ENCODE assay signal across 18 cellular contexts in genomic region chr11:86749376-86749775, GRCh38. TPM values are rescaled to one million over a fixed set of nuclear protein-coding genes. Genes with fewer than 3 reads are reported as not detected.
DNase-seq lines count a peak whose midpoint lies in the region; ATAC-seq, FAIRE-seq and TF ChIP-seq lines count a peak whose summit lies in the region.
"Had no signal": no experiment of that assay in that cellular context is flagged by ENCODE, and none has a peak within 500 bp of the region (broad histone marks: within the 10 kb centered on the region; RNA-seq: fewer than 3 reads in every experiment).

No MANE protein-coding gene starts in this region.

- no peaks in the 10 kb centered on the region for H3K36me3 Mint-ChIP-seq in osteocyte (ENCODE audit: unreplicated experiment)
- H3K36me3 Mint-ChIP-seq: activated naive CD8-positive, alpha-beta T cell had no signal

- no peak overlapping the region for H3K56ac ChIP-seq in H1 (replicated peaks; ENCODE audit: insufficient read length, low read depth, low read length)

- H3K14ac ChIP-seq in H1 (ENCODE audit: insufficient read length), result no peak overlapping the region

- no peak overlapping the region for H2BK120ac ChIP-seq in H1 (replicated peaks; ENCODE audit: low read depth, low read length)

- CTCF ChIA-PET in H1 (lab: Charles Lee; ENCODE audit: partially characterized antibody), result interaction anchor here (0.6 to 2.7 kb wide), 19 partner anchors 9 to 1804 kb away, joined by 3 to 14 read pairs (median 3); no protein-coding TSS in a partner anchor

- no peak overlapping the region for H3K4me3 Mint-ChIP-seq in osteocyte (ENCODE audit: unreplicated experiment)
- H3K4me3 Mint-ChIP-seq: activated naive CD8-positive, alpha-beta T cell; activated T-cell treated with anti-CD3 and anti-CD28 coated beads, Interleukin-2, amount 50 U/mL, for 24 hours had no signal

- intact Hi-C loops in mucosa of descending colon (cut with DNase I, micrococcal nuclease), result no loop called here

- H3K9ac ChIP-seq in H1 (replicated peaks in 1 of 4; ENCODE audit: extremely low read depth in 1 of 4, low read depth in 3 of 4, low read length in 3 of 4), result no peak overlapping the region

- no peak overlapping the region for H3K18ac ChIP-seq in H1 (ENCODE audit: extremely low read depth, low read length)

- WGBS in H1 (ENCODE audit: extremely low coverage in 1 of 2, insufficient coverage in 1 of 2, insufficient read length in 1 of 2, insufficient replicate concordance in 2 of 2, low coverage in 1 of 2, low lambda C conversion rate in 2 of 2, missing lambda C conversion rate in 1 of 2), 2 experiments, result 85% methylated on average over 3 of the region's 3 CpGs; no CpG with 5 or more reads in 1 of the 2 experiments

- H3K23me2 ChIP-seq in H1 (ENCODE audit: low read depth, low read length), result no peaks in the 10 kb centered on the region

- no peaks in the 10 kb centered on the region for H3K36me3 ChIP-seq in H1 (ENCODE audit: control insufficient read depth in 2 of 4, insufficient read depth in 4 of 4, low read length in 3 of 4)
- no peaks in the 10 kb centered on the region for H3K36me3 ChIP-seq in mucosa of descending colon (ENCODE audit: low read depth)

- H2BK20ac ChIP-seq in H1 (ENCODE audit: low read length), result no peak overlapping the region

- H2BK15ac ChIP-seq in H1 (ENCODE audit: low read length), result no peak overlapping the region

- no peak overlapping the region for H2AFZ ChIP-seq in H1 (ENCODE audit: low read length)

- no peak overlapping the region for H4K5ac ChIP-seq in H1 (ENCODE audit: insufficient read length, low read depth, low read length)

- H3K23ac ChIP-seq in H1 (ENCODE audit: insufficient read length), result no peak overlapping the region

- DNase-seq in ELR (ENCODE audit: low read depth), result peak; percentile 26
- peak; percentile 85 for DNase-seq in OCI-M1 (lab: John Stamatoyannopoulos, UW)
- DNase-seq in H1 (ENCODE audit: low read depth in 1 of 2, low spot score in 2 of 2), result no peak
- no peak for DNase-seq in osteocyte (ENCODE audit: extremely low spot score, unreplicated experiment)
- DNase-seq in mucosa of descending colon, result no peak
- DNase-seq in NOMO-1 (lab: John Stamatoyannopoulos, UW; ENCODE audit: unreplicated experiment in 2 of 2), result no peak
- no peak for DNase-seq in SW480 (ENCODE audit: low spot score)
- DNase-seq: activated CD4-positive, alpha-beta T cell treated with anti-CD3 and anti-CD28 coated beads, Interleukin-2, amount 50 U/mL, for 48 hours; activated T-cell treated with anti-CD3 and anti-CD28 coated beads, Interleukin-2, amount 50 U/mL, for 24 hours; C1 segment of cervical spinal cord; effector CD4-positive, alpha-beta T cell; hippocampal formation; Kasumi-1; NCI-H446; occipital lobe had no signal

- H2BK5ac ChIP-seq in H1 (ENCODE audit: low read depth, low read length), result no peak overlapping the region

- H3K79me2 ChIP-seq in H1 (ENCODE audit: control insufficient read depth in 1 of 2, insufficient read depth in 2 of 2, low read length in 2 of 2), result no peaks in the 10 kb centered on the region

- H3K79me1 ChIP-seq in H1 (ENCODE audit: low read depth, low read length), result no peaks in the 10 kb centered on the region

- H3K27me3 ChIP-seq in H1 (replicated peaks in 1 of 4; ENCODE audit: control insufficient read depth in 3 of 4, extremely low read depth in 1 of 4, insufficient read depth in 3 of 4, low read length in 3 of 4), result no peaks in the 10 kb centered on the region

- peak overlapping the region; percentile 94 for H3K27ac Mint-ChIP-seq in osteocyte (ENCODE audit: unreplicated experiment)
- H3K27ac Mint-ChIP-seq: activated naive CD8-positive, alpha-beta T cell; activated T-cell treated with anti-CD3 and anti-CD28 coated beads, Interleukin-2, amount 50 U/mL, for 24 hours had no signal

- H3K4me2 ChIP-seq in H1 (ENCODE audit: insufficient read depth in 1 of 2, low read depth in 2 of 2, low read length in 2 of 2), result no peak overlapping the region

- TF ChIP-seq CTCF in H1 (IDR thresholded peaks at IDR 0.05; ENCODE audit: control extremely low read depth in 1 of 3, insufficient read depth in 1 of 3, low read depth in 1 of 3, low read length in 3 of 3) (peak; percentile 48 to 91 (median 64)), osteocyte (IDR thresholded peaks at IDR 0.05) (peak; percentile 24), mucosa of descending colon (IDR thresholded peaks at IDR 0.05) (no peak)

- H2AK5ac ChIP-seq in H1 (ENCODE audit: low read depth, low read length), result no peak overlapping the region

- H3K27ac ChIP-seq in H1 (ENCODE audit: low read depth, low read length), result no peak overlapping the region
- H3K27ac ChIP-seq: SK-N-MC had no signal

- no peak overlapping the region for H4K91ac ChIP-seq in H1 (replicated peaks; ENCODE audit: insufficient read length, low read length)

- H3K4me3 ChIP-seq in H1 (ENCODE audit: extremely low read depth in 1 of 4, insufficient read depth in 2 of 4, low read depth in 3 of 4, low read length in 4 of 4), result no peak overlapping the region
- no peak overlapping the region for H3K4me3 ChIP-seq in mucosa of descending colon
- H3K4me3 ChIP-seq: SK-N-MC had no signal

- H2BK12ac ChIP-seq in H1 (ENCODE audit: low read depth, low read length), result peak overlapping the region; percentile 41; the same call in 1 of the 2 replicates

- ATAC-seq in mucosa of descending colon, result no peak
- no peak for ATAC-seq in GM19395 (IDR thresholded peaks at IDR 0.05; ENCODE audit: unreplicated experiment)

- FAIRE-seq in H1 (lab: Jason Lieb, UNC), result no peak

- H3K27me3 Mint-ChIP-seq in osteocyte (ENCODE audit: unreplicated experiment), result no peaks in the 10 kb centered on the region

- peak; percentile 63 to 70 for TF ChIP-seq RAD21 in H1 (IDR thresholded peaks at IDR 0.05 in 1 of 2, conservative IDR thresholded peaks at IDR 0.05 in 1 of 2; ENCODE audit: low read depth in 2 of 2, low read length in 2 of 2)

- TF ChIP-seq POLR2A in H1 (IDR thresholded peaks at IDR 0.05; ENCODE audit: control extremely low read depth in 1 of 2, low read depth in 2 of 2, low read length in 2 of 2), result no peak

- no peaks in the 10 kb centered on the region for H3K9me3 ChIP-seq in H1 (ENCODE audit: insufficient read depth in 2 of 2, low read depth in 1 of 2, low read length in 1 of 2)
- no peaks in the 10 kb centered on the region for H3K9me3 ChIP-seq in mucosa of descending colon

- H4K20me1 ChIP-seq in H1 (replicated peaks in 1 of 2; ENCODE audit: control insufficient read depth in 1 of 2, insufficient read depth in 2 of 2, low read length in 2 of 2), result no peaks in the 10 kb centered on the region

- H3K4me1 Mint-ChIP-seq in osteocyte (ENCODE audit: unreplicated experiment), result peaks cover 64% of the 10 kb centered on the region

- POLR2A ChIA-PET in H1 (lab: Charles Lee; ENCODE audit: partially characterized antibody), result no interaction called here

- no peak overlapping the region for H3K4ac ChIP-seq in H1 (replicated peaks; ENCODE audit: insufficient read length, low read depth, low read length)

- H4K8ac ChIP-seq in H1 (ENCODE audit: extremely low read depth, insufficient read depth, low read length), result no peak overlapping the region

- no peaks in the 10 kb centered on the region for H3K9me3 Mint-ChIP-seq in osteocyte (ENCODE audit: unreplicated experiment)
- H3K9me3 Mint-ChIP-seq: activated T-cell treated with anti-CD3 and anti-CD28 coated beads, Interleukin-2, amount 50 U/mL, for 24 hours had no signal

- H3K4me1 ChIP-seq in H1 (replicated peaks in 1 of 4; ENCODE audit: control insufficient read depth in 3 of 4, insufficient read depth in 4 of 4, low read length in 3 of 4) (no peaks in the 10 kb centered on the region), mucosa of descending colon (ENCODE audit: low read depth) (no peaks in the 10 kb centered on the region)

- TF ChIP-seq EP300 in H1 (IDR thresholded peaks at IDR 0.05; ENCODE audit: borderline replicate concordance in 1 of 2, low read depth in 2 of 2, low read length in 2 of 2), result no peak

TF ChIP-seq in H1, 55 proteins besides CTCF, POLR2A, EP300 and RAD21 (continues in another document):
- no peak for TF ChIP-seq NRF1 (IDR thresholded peaks at IDR 0.05; ENCODE audit: low read depth, low read length)
- TF ChIP-seq KDM4A (IDR thresholded peaks at IDR 0.05; ENCODE audit: low read depth, low read length, severe bottlenecking), result no peak
- TF ChIP-seq TAF1 (IDR thresholded peaks at IDR 0.05; ENCODE audit: low read depth, low read length), result no peak
- TF ChIP-seq CBX5 (IDR thresholded peaks at IDR 0.05; ENCODE audit: low read depth, low read length), result no peak
- no peak for TF ChIP-seq BACH1 (IDR thresholded peaks at IDR 0.05; ENCODE audit: low read length)
- TF ChIP-seq, protein P1, sequence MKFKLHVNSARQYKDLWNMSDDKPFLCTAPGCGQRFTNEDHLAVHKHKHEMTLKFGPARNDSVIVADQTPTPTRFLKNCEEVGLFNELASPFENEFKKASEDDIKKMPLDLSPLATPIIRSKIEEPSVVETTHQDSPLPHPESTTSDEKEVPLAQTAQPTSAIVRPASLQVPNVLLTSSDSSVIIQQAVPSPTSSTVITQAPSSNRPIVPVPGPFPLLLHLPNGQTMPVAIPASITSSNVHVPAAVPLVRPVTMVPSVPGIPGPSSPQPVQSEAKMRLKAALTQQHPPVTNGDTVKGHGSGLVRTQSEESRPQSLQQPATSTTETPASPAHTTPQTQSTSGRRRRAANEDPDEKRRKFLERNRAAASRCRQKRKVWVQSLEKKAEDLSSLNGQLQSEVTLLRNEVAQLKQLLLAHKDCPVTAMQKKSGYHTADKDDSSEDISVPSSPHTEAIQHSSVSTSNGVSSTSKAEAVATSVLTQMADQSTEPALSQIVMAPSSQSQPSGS (IDR thresholded peaks at IDR 0.05; ENCODE audit: low read length), result no peak
- TF ChIP-seq PHF8 (conservative IDR thresholded peaks at IDR 0.05; ENCODE audit: low read depth, low read length), result no peak
- no peak for TF ChIP-seq MAFK (IDR thresholded peaks at IDR 0.05; ENCODE audit: low read depth, low read length)
- TF ChIP-seq JUN (IDR thresholded peaks at IDR 0.05; ENCODE audit: low read depth, low read length), result no peak
- TF ChIP-seq TBP (IDR thresholded peaks at IDR 0.05; ENCODE audit: low read depth, low read length), result no peak
- TF ChIP-seq SP4 (IDR thresholded peaks at IDR 0.05; ENCODE audit: low read length), result no peak
- no peak for TF ChIP-seq CTBP2 (IDR thresholded peaks at IDR 0.05; ENCODE audit: borderline replicate concordance, insufficient read depth, insufficient read length, low read length)

RNA-seq across cellular contexts. Expression of gene PRSS23, which starts 51.0 kb away (rescaled TPM):
- 5.0 and 5.6 TPM in 2 replicates for total RNA-seq in H1 (2021; fragmentation: NEBNext Ultra II Directional; extraction: Animal tissue kit (Norgen Biotek cat#: 25700))
- 3.3 and 4.4 TPM in 2 replicates for polyA plus RNA-seq in H1 (2011; rRNA removed)
- 2.6 TPM for polyA plus RNA-seq in H1 (2011; cell fraction: cytosol; rRNA removed)
- polyA plus RNA-seq in H1 (2011; cell fraction: nucleus; rRNA removed), result 2.5 TPM
- polyA plus RNA-seq in H1 (2012, experiment 1 of 2), result 6.0 to 6.8 TPM (median 6.6 TPM) in 4 replicates
- 2.5 TPM for polyA plus RNA-seq in H1 (2012, experiment 2 of 2)
- polyA plus RNA-seq in H1 (2013, experiment 1 of 2), result 5.8 TPM
- 7.9 TPM for polyA plus RNA-seq in H1 (2013, experiment 2 of 2)
- polyA minus RNA-seq in H1 (2011; rRNA and poly(A)+ RNA removed), result 5.7 and 10.5 TPM in 2 replicates
- 7.8 TPM for polyA minus RNA-seq in H1 (2011; cell fraction: cytosol; rRNA and poly(A)+ RNA removed)
- 5.1 TPM for polyA minus RNA-seq in H1 (2011; cell fraction: nucleus; rRNA and poly(A)+ RNA removed)
- 545 and 556 TPM in 2 replicates for total RNA-seq in osteocyte
- total RNA-seq in mucosa of descending colon, result 100 to 1,000 TPM in 2 of 3 donors, 10 to 100 TPM in 1; 75.0 to 128 (median 122) TPM

Comparison
In these comparisons a context has a peak if more than half of its experiments do, and no peak if none do; other contexts are left out.
1. DNase-seq: peak in ELR (single experiment) and OCI-M1 (single experiment); none in H1 (0 of 2), osteocyte (single experiment), mucosa of descending colon (0 of 3), NOMO-1 (0 of 2) and SW480 (single experiment).
2. RNA of gene PRSS23, which starts 51.0 kb away (total RNA-seq): 545 to 556 TPM in osteocyte and 75.0 to 128 TPM in mucosa of descending colon; 5.0 to 5.6 TPM in H1; every median in the first group is over 10 times any median in the second.